ENCODE assay signal across 8 cellular contexts in the genomic region with DNA sequence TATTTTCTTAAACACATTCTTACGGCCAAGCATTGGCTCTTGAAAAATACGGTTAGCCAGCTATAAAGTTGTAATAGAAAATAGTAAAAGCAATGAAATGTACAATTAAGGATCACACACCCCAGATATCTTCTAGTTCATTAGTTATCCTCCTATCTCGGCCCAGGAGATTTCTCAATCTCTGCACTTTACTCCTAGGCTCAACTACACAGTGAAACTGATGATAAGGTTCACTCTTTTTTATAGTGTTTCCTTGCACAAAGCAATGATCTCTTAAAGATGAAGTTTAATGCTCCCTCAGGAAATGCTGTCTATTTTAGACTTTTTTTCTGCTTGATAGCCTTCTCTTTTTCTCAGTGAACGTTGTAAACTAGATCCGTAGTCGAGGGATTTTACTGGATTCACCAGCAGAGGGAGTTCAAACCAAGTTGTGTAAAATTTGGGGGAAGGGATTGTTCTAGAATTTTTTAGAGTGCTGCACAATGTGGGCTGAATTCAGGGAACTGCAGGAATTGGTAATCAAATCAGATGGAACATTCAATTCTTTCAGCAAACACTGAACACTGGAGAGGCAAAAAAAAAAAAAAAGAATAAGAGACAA.
DNase-seq lines count a peak whose midpoint lies in the region; ATAC-seq and TF ChIP-seq lines count a peak whose summit lies in the region.

No MANE protein-coding gene starts in this region.

- H3K4me1 Mint-ChIP-seq in activated CD8-positive, alpha-beta T cell treated with anti-CD3 and anti-CD28 coated beads for 36 hours (ENCODE audit: low read depth): no peaks in the 10 kb centered on the region

- WGBS in suprapubic skin: 54% methylated on average over 6 of the region's 6 CpGs

- no peaks in the 10 kb centered on the region for H3K36me3 Mint-ChIP-seq in activated CD8-positive, alpha-beta T cell treated with anti-CD3 and anti-CD28 coated beads for 36 hours (ENCODE audit: low read depth)

- H4K20me1 ChIP-seq in HCT116 (ENCODE audit: insufficient read depth): no peaks in the 10 kb centered on the region

- no peak for TF ChIP-seq EP300 in suprapubic skin (IDR thresholded peaks at IDR 0.05)

- BruUV-seq in HCT116 (replicated peaks; lab: Mats Ljungman, UMichigan): no TSS peak

- H3K4me1 ChIP-seq in HCT116 (ENCODE audit: control insufficient read depth in 1 of 2, insufficient read depth in 2 of 2, low read length in 2 of 2) (no peaks in the 10 kb centered on the region), suprapubic skin (no peaks in the 10 kb centered on the region), uterus (no peaks in the 10 kb centered on the region)

- CTCF ChIA-PET in HCT116 (lab: Charles Lee): no interaction called here
- CTCF ChIA-PET in activated CD8-positive, alpha-beta T cell treated with anti-CD3 and anti-CD28 coated beads for 36 hours (lab: Charles Lee): no interaction called here

- TF ChIP-seq CTCF in AG09319 (IDR thresholded peaks at IDR 0.05; ENCODE audit: low read depth, low read length) (peak; percentile 46), HCT116 (IDR thresholded peaks at IDR 0.05 in 2 of 3, conservative IDR thresholded peaks at IDR 0.05 in 1 of 3; ENCODE audit: borderline replicate concordance in 1 of 3, insufficient read depth in 1 of 3, low read depth in 2 of 3, low read length in 2 of 3) (peak in 2 of 3 experiments; percentile 13 to 29; a peak in 2 of 6 replicates), suprapubic skin (IDR thresholded peaks at IDR 0.05) (no peak), uterus (IDR thresholded peaks at IDR 0.05) (no peak)
- no peak for TF ChIP-seq CTCF in activated CD8-positive, alpha-beta T cell treated with anti-CD3 and anti-CD28 coated beads for 36 hours (IDR thresholded peaks at IDR 0.05)

- 0 out of 2 replicates have a peak, but pooled peaks have one; percentile 6 for TF ChIP-seq RAD21 in HCT116 (IDR thresholded peaks at IDR 0.05; ENCODE audit: low read depth)

- H3K4me2 ChIP-seq in HCT116 (ENCODE audit: low read length): no peak overlapping the region

- H2AFZ ChIP-seq in HCT116 (ENCODE audit: low read depth, low read length, poor library complexity, severe bottlenecking): no peak overlapping the region

- H3K4me3 Mint-ChIP-seq in activated CD8-positive, alpha-beta T cell treated with anti-CD3 and anti-CD28 coated beads for 36 hours: no peak overlapping the region

- no peaks in the 10 kb centered on the region for H3K79me2 ChIP-seq in HCT116 (ENCODE audit: insufficient read depth, low read length)

- H3K9me3 ChIP-seq in HCT116 (ENCODE audit: control insufficient read depth in 1 of 2, insufficient read depth in 1 of 2, low read depth in 1 of 2, low read length in 2 of 2) (peaks cover 6 to 24% of the 10 kb centered on the region in 2 experiments; a peak in 2 of 4 replicates), suprapubic skin (peaks cover 3% of the 10 kb centered on the region), uterus (no peaks in the 10 kb centered on the region)

- H3K27me3 ChIP-seq in HCT116 (ENCODE audit: insufficient read depth, low read length): no peaks in the 10 kb centered on the region
- H3K27me3 ChIP-seq in suprapubic skin: no peaks in the 10 kb centered on the region
- no peaks in the 10 kb centered on the region for H3K27me3 ChIP-seq in uterus

- H3K9me3 Mint-ChIP-seq in activated CD8-positive, alpha-beta T cell treated with anti-CD3 and anti-CD28 coated beads for 36 hours: peaks cover 9% of the 10 kb centered on the region

- TF ChIP-seq POLR2A in HCT116 (IDR thresholded peaks at IDR 0.05; ENCODE audit: borderline replicate concordance, extremely low read depth, insufficient read depth, insufficient read length) (no peak), suprapubic skin (IDR thresholded peaks at IDR 0.05) (no peak), uterus (IDR thresholded peaks at IDR 0.05) (no peak)

- RAD21 ChIA-PET in HCT116 (lab: Charles Lee; ENCODE audit: low non-redundant PET in 1 of 2, low total read pairs in 2 of 2, uncharacterized antibody in 2 of 2, unreplicated experiment in 2 of 2): no interaction called here

- DNase-seq in AG09319 (ENCODE audit: extremely low read depth, low read depth) (no peak), HCT116 (ENCODE audit: low read depth, low spot score) (no peak), T1000 (lab: John Stamatoyannopoulos, UW) (peak; percentile 26), iris pigment epithelial cell (ENCODE audit: low read depth) (peak; percentile 14), suprapubic skin (ENCODE audit: low spot score in 2 of 2) (no peak), uterus (no peak)
- no peak for DNase-seq in activated CD8-positive, alpha-beta T cell treated with anti-CD3 and anti-CD28 coated beads for 36 hours

- H3K27ac ChIP-seq in HCT116 (ENCODE audit: low read depth, low read length) (no peak overlapping the region), suprapubic skin (no peak overlapping the region), uterus (no peak overlapping the region)

- H3K27ac Mint-ChIP-seq in activated CD8-positive, alpha-beta T cell treated with anti-CD3 and anti-CD28 coated beads for 36 hours: no peak overlapping the region

- H3K9me2 ChIP-seq in HCT116 (ENCODE audit: insufficient read depth): no peaks in the 10 kb centered on the region

- intact Hi-C loops in HCT116 (cut with micrococcal nuclease): no loop called here
- intact Hi-C loops in uterus (cut with DNase I; ENCODE audit: low total_unique reads): no loop called here
- intact Hi-C loops in activated CD8-positive, alpha-beta T cell treated with anti-CD3 and anti-CD28 coated beads for 36 hours (cut with micrococcal nuclease): no loop called here

- H3K36me3 ChIP-seq in HCT116 (ENCODE audit: control insufficient read depth in 1 of 2, insufficient read depth in 2 of 2, low read length in 2 of 2): no peaks in the 10 kb centered on the region
- no peaks in the 10 kb centered on the region for H3K36me3 ChIP-seq in suprapubic skin
- H3K36me3 ChIP-seq in uterus: no peaks in the 10 kb centered on the region

- H3K9ac ChIP-seq in HCT116 (ENCODE audit: low read length): no peak overlapping the region

- POLR2A ChIA-PET in HCT116 (lab: Charles Lee): no interaction called here
- POLR2A ChIA-PET in activated CD8-positive, alpha-beta T cell treated with anti-CD3 and anti-CD28 coated beads for 36 hours (lab: Charles Lee): no interaction called here

- ATAC-seq in HCT116 (no peak), HG02678 (IDR thresholded peaks at IDR 0.05; ENCODE audit: unreplicated experiment) (no peak)
- no peak for ATAC-seq in activated CD8-positive, alpha-beta T cell treated with anti-CD3 and anti-CD28 coated beads for 36 hours

- H3K4me3 ChIP-seq in HCT116 (replicated peaks in 1 of 2; ENCODE audit: low read depth in 1 of 2, low read length in 2 of 2): no peak overlapping the region
- no peak overlapping the region for H3K4me3 ChIP-seq in suprapubic skin
- no peak overlapping the region for H3K4me3 ChIP-seq in uterus

- H3K27me3 Mint-ChIP-seq in activated CD8-positive, alpha-beta T cell treated with anti-CD3 and anti-CD28 coated beads for 36 hours: no peaks in the 10 kb centered on the region

TF ChIP-seq in HCT116, 20 proteins besides CTCF, POLR2A, EP300 and RAD21 (continues in another document):
- TF ChIP-seq FOSL1 (IDR thresholded peaks at IDR 0.05; ENCODE audit: low read depth): no peak
- TF ChIP-seq ELF1 (IDR thresholded peaks at IDR 0.05; ENCODE audit: borderline replicate concordance, low read depth): no peak
- TF ChIP-seq CEBPB (IDR thresholded peaks at IDR 0.05; ENCODE audit: low read depth): no peak
- no peak for TF ChIP-seq ATF3 (IDR thresholded peaks at IDR 0.05)
- no peak for TF ChIP-seq SIN3A (IDR thresholded peaks at IDR 0.05; ENCODE audit: low read depth)
- TF ChIP-seq POLR2AphosphoS5 (IDR thresholded peaks at IDR 0.05; ENCODE audit: low read depth, low read length): no peak
- no peak for TF ChIP-seq YY1 (IDR thresholded peaks at IDR 0.05; ENCODE audit: extremely low read depth, insufficient replicate concordance, low read depth, low read length)
- TF ChIP-seq ZBTB33 (IDR thresholded peaks at IDR 0.05; ENCODE audit: extremely low read depth, insufficient replicate concordance, low read length): no peak

Comparison
In these comparisons a context has a peak if more than half of its experiments do, and no peak if none do; other contexts are left out.
1. DNase-seq: peak in T1000 (single experiment) and iris pigment epithelial cell (single experiment); none in AG09319 (single experiment), HCT116 (single experiment), suprapubic skin (0 of 2), uterus (0 of 2) and activated CD8-positive, alpha-beta T cell treated with anti-CD3 and anti-CD28 coated beads for 36 hours (single experiment).
2. CTCF ChIP-seq: peak in AG09319 (single experiment) and HCT116 (2 of 3); none in suprapubic skin (0 of 2), uterus (0 of 4) and activated CD8-positive, alpha-beta T cell treated with anti-CD3 and anti-CD28 coated beads for 36 hours (single experiment).